ENCODE assay signal across 7 cellular contexts in the genomic region with DNA sequence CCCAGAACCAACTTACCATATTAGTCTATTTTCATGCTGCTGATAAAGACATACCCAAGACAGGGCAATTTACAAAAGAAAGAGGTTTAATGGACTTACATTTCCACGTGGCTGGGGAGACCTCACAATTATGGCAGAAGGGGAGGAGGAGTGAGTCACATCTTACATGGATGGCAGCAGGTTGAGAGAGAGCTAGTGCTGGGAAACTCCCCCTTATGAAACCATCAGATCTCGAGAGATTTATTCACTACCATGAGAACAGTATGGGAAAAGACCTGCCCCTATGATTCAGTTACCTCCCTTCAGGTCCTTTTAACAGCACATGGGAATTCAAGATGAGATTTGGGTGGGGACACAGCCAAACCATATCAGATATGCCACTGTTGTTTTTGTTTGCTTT. TPM values are rescaled to one million over a fixed set of nuclear protein-coding genes. Genes with fewer than 3 reads are reported as not detected.
DNase-seq lines count a peak whose midpoint lies in the region; ATAC-seq and TF ChIP-seq lines count a peak whose summit lies in the region.
"Not testable (repeated sequence)": the region's sequence is repeated elsewhere in the genome, so short reads cannot be mapped to it uniquely, and the experiment has no call there.

No MANE protein-coding gene starts in this region.

- H3K9me3 ChIP-seq in T-helper 17 cell (ENCODE audit: control insufficient read depth, low read length, poor library complexity, severe bottlenecking): not testable (repeated sequence)

- not testable (repeated sequence) for H3K4me3 Mint-ChIP-seq in T-helper 17 cell; activated T-cell treated with anti-CD3 and anti-CD28 coated beads, Interleukin-2, amount 50 U/mL, for 4 hours

- not testable (repeated sequence) for H3K4me3 ChIP-seq in epithelial cell of esophagus (ENCODE audit: low read length)

- H3K27me3 Mint-ChIP-seq in T-helper 17 cell; activated T-cell treated with anti-CD3 and anti-CD28 coated beads, Interleukin-2, amount 50 U/mL, for 4 hours (ENCODE audit: low read depth): not testable (repeated sequence)

- peak; percentile 37 for DNase-seq in HT1080 (ENCODE audit: low read depth)
- DNase-seq in T-helper 17 cell; activated T-cell treated with anti-CD3 and anti-CD28 coated beads, Interleukin-2, amount 50 U/mL, for 4 hours: not testable (repeated sequence)
- peak; percentile 41 for DNase-seq in amniotic epithelial cell (ENCODE audit: low read depth)
- peak; percentile 9 for DNase-seq in epithelial cell of esophagus (ENCODE audit: low read depth)
- peak; percentile 11 for DNase-seq in iris pigment epithelial cell (ENCODE audit: low read depth)
- peak; percentile 16 for DNase-seq in renal cortical epithelial cell (ENCODE audit: low read depth)

- peak; percentile 41 for ATAC-seq in T-helper 17 cell
- peak; percentile 60 to 70 for ATAC-seq in activated T-cell treated with anti-CD3 and anti-CD28 coated beads, Interleukin-2, amount 50 U/mL, for 4 hours

- H3K4me1 Mint-ChIP-seq in T-helper 17 cell: not testable (repeated sequence)
- peaks cover 22% of the 10 kb centered on the region for H3K4me1 Mint-ChIP-seq in activated T-cell treated with anti-CD3 and anti-CD28 coated beads, Interleukin-2, amount 50 U/mL, for 4 hours (ENCODE audit: low read depth)

- H3K9me3 Mint-ChIP-seq in activated T-cell treated with anti-CD3 and anti-CD28 coated beads, Interleukin-2, amount 50 U/mL, for 4 hours: peaks cover 21% of the 10 kb centered on the region

- H3K27ac Mint-ChIP-seq in T-helper 17 cell: not testable (repeated sequence)

- H3K36me3 Mint-ChIP-seq in T-helper 17 cell (ENCODE audit: low read depth): not testable (repeated sequence)
- peaks cover 27% of the 10 kb centered on the region for H3K36me3 Mint-ChIP-seq in activated T-cell treated with anti-CD3 and anti-CD28 coated beads, Interleukin-2, amount 50 U/mL, for 4 hours (ENCODE audit: insufficient read depth)

- not testable (repeated sequence) for TF ChIP-seq CTCF in epithelial cell of esophagus (IDR thresholded peaks at IDR 0.05; ENCODE audit: insufficient read depth, low read depth, low read length, missing control alignments)

RNA-seq across cellular contexts. Expression of gene NCOA1, which starts 59.2 kb away (rescaled TPM):
- 7.5 and 10.4 TPM in 2 replicates for total RNA-seq in HT1080 (2014; rRNA removed; shearing (Covaris generic))
- polyA plus RNA-seq in HT1080 (2015; cell fraction: cytosol; rRNA removed): 6.3 and 7.8 TPM in 2 replicates
- 6.7 and 8.1 TPM in 2 replicates for polyA plus RNA-seq in HT1080 (2015; cell fraction: nucleus; rRNA removed)
- 10 to 100 TPM; 44.2 to 47.1 TPM for total RNA-seq in T-helper 17 cell
- total RNA-seq in activated T-cell treated with anti-CD3 and anti-CD28 coated beads, Interleukin-2, amount 50 U/mL, for 4 hours: 10 to 100 TPM; 23.9 to 36.9 (median 34.5) TPM
- 8.3 and 22.3 TPM in 2 replicates for total RNA-seq in renal cortical epithelial cell
